Comparison of ENCODE assay signal across 8 cellular contexts in the genomic region with DNA sequence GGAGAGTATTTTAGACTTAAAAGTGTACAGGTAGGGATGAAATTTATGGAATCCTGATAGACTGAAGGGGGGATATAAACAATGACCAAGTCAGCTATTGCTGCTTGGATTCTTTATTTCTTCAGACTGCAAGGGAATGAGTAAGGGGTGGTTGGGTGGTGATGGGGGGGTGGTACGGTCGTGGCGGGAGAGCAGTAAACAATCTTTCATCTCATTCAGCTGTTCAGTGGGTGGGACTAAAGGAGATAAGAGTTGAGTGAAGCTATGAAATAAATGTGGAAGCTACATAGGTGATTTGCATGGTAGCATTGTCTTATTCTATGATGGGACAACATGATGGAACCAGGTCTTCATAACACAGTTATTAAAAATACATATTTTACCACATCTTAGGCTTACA. TPM values are rescaled to one million over a fixed set of nuclear protein-coding genes. Genes with fewer than 3 reads are reported as not detected.
A peak's percentile ranks its signal among the peaks of the same experiment; 100 is the strongest.
DNase-seq lines count a peak whose midpoint lies in the region; ATAC-seq and TF ChIP-seq lines count a peak whose summit lies in the region.

No MANE protein-coding gene starts in this region.

- peaks cover 47% of the 10 kb centered on the region for H4K20me1 ChIP-seq in KMS-11 (ENCODE audit: insufficient read depth)

- no peaks in the 10 kb centered on the region; the same call in 1 of the 2 replicates for H3K4me1 ChIP-seq in BE2C
- H3K4me1 ChIP-seq in KMS-11 (ENCODE audit: low read depth, poor library complexity, severe bottlenecking): peaks cover 50% of the 10 kb centered on the region
- H3K4me1 ChIP-seq in ascending aorta: peaks cover 0 to 16% of the 10 kb centered on the region in 2 donors
- peaks cover 5% of the 10 kb centered on the region for H3K4me1 ChIP-seq in mesodermal cell (ENCODE audit: control insufficient read depth, insufficient read depth, low read length, poor library complexity, severe bottlenecking)
- H3K4me1 ChIP-seq in uterus: no peaks in the 10 kb centered on the region

- no peak for TF ChIP-seq POLR2A in uterus (IDR thresholded peaks at IDR 0.05)

- H3K36me3 ChIP-seq in BE2C: no peaks in the 10 kb centered on the region
- no peaks in the 10 kb centered on the region for H3K36me3 ChIP-seq in KMS-11 (ENCODE audit: insufficient read depth)
- no peaks in the 10 kb centered on the region for H3K36me3 ChIP-seq in ascending aorta
- H3K36me3 ChIP-seq in mesodermal cell (ENCODE audit: control insufficient read depth, insufficient read depth, low read length): peaks cover 19% of the 10 kb centered on the region
- no peaks in the 10 kb centered on the region for H3K36me3 ChIP-seq in uterus

- H3K4me2 ChIP-seq in KMS-11: peak overlapping the region; percentile 89

- H3K79me2 ChIP-seq in KMS-11 (ENCODE audit: insufficient read depth, low read depth): peaks cover 63% of the 10 kb centered on the region

- intact Hi-C loops in ascending aorta (cut with DNase I) (loop anchor here (1.0 to 10.0 kb wide), 8 partner anchors 65 to 585 kb away; a partner anchor contains a TSS), uterus (cut with DNase I; ENCODE audit: low total_unique reads) (no loop called here)

- H3K27ac ChIP-seq in KMS-11 (peak overlapping the region; percentile 99; the same call in 1 of the 2 replicates), ascending aorta (peak overlapping the region; percentile 98 to 99), mesodermal cell (ENCODE audit: low read depth, low read length, severe bottlenecking) (peak overlapping the region; percentile 100), uterus (peak overlapping the region; percentile 98 to 99)

- H3K9ac ChIP-seq in KMS-11: peak overlapping the region; percentile 99

- DNase-seq in BE2C (no peak), ascending aorta (ENCODE audit: low spot score in 2 of 2) (no peak), uterus (no peak), epidermal melanocyte (ENCODE audit: insufficient read length, low spot score) (no peak)

- WGBS in mesodermal cell (ENCODE audit: insufficient coverage in 2 of 2), 2 experiments: 28% methylated on average over 3 of the region's 3 CpGs; no CpG with 5 or more reads in 1 of the 2 experiments

- no peak for ATAC-seq in HG02763 (IDR thresholded peaks at IDR 0.05; ENCODE audit: unreplicated experiment)
- ATAC-seq in HG03108 (IDR thresholded peaks at IDR 0.05; ENCODE audit: unreplicated experiment): no peak

- no peaks in the 10 kb centered on the region for H3K27me3 ChIP-seq in BE2C
- no peaks in the 10 kb centered on the region for H3K27me3 ChIP-seq in KMS-11 (ENCODE audit: insufficient read depth, low read depth)
- no peaks in the 10 kb centered on the region for H3K27me3 ChIP-seq in ascending aorta
- H3K27me3 ChIP-seq in uterus: no peaks in the 10 kb centered on the region

- H3K9me3 ChIP-seq in BE2C (no peaks in the 10 kb centered on the region), ascending aorta (no peaks in the 10 kb centered on the region), mesodermal cell (ENCODE audit: control insufficient read depth, low read length) (no peaks in the 10 kb centered on the region), uterus (no peaks in the 10 kb centered on the region)

- H3K4me3 ChIP-seq in BE2C (ENCODE audit: low read depth, low read length): peak overlapping the region; percentile 84
- H3K4me3 ChIP-seq in KMS-11 (IDR thresholded peaks at IDR 0.05; ENCODE audit: insufficient read depth, low read depth, low read length): no peak overlapping the region
- peak overlapping the region; percentile 81 to 83 for H3K4me3 ChIP-seq in ascending aorta
- H3K4me3 ChIP-seq in mesodermal cell (ENCODE audit: extremely low read depth, insufficient read depth, low read length, poor library complexity, severe bottlenecking): peak overlapping the region; percentile 97
- peak overlapping the region; percentile 90 to 98 for H3K4me3 ChIP-seq in uterus

- no peak overlapping the region for H2AFZ ChIP-seq in KMS-11 (ENCODE audit: low read depth)

- TF ChIP-seq CTCF in BE2C (IDR thresholded peaks at IDR 0.05; ENCODE audit: low read depth, low read length) (no peak), KMS-11 (conservative IDR thresholded peaks at IDR 0.05; ENCODE audit: low read depth, low read length) (no peak), ascending aorta (IDR thresholded peaks at IDR 0.05) (no peak), uterus (IDR thresholded peaks at IDR 0.05) (no peak)

RNA-seq across cellular contexts. Expression of a gene that starts 1.8 kb away (rescaled TPM):
- 241 TPM for polyA plus RNA-seq in BE2C (2012; ENCODE audit: insufficient read depth, insufficient read length, low read depth)
- total RNA-seq in ascending aorta: 171 TPM
- polyA plus RNA-seq in mesodermal cell (2013, experiment 1 of 2): 534 TPM
- 623 TPM for polyA plus RNA-seq in mesodermal cell (2013, experiment 2 of 2)
- total RNA-seq in uterus: 100 to 1,000 TPM; 251 to 503 (median 267) TPM
